20 cellular contexts compared by ENCODE assay signal in genomic region chr6:106064103-106064502, GRCh38. TPM values are rescaled to one million over a fixed set of nuclear protein-coding genes. Genes with fewer than 3 reads are reported as not detected.
DNase-seq lines count a peak whose midpoint lies in the region; ATAC-seq and TF ChIP-seq lines count a peak whose summit lies in the region.
"Had no signal": no experiment of that assay in that cellular context is flagged by ENCODE, and none has a peak within 500 bp of the region (broad histone marks: within the 10 kb centered on the region; RNA-seq: fewer than 3 reads in every experiment).

No MANE protein-coding gene starts in this region.

- 0 out of 2 replicates have a peak, but pooled peaks cover 2% of the 10 kb centered on the region for H3K4me1 Mint-ChIP-seq in WTC11
- H3K4me1 Mint-ChIP-seq: activated naive CD8-positive, alpha-beta T cell treated with anti-CD3 and anti-CD28 coated beads for 36 hours; activated T-helper 17 cell treated with anti-CD3 and anti-CD28 coated beads, Interleukin-2, amount 50 U/mL, for 72 hours had no signal

- ATAC-seq in GM21447 (IDR thresholded peaks at IDR 0.05; ENCODE audit: unreplicated experiment), result no peak
- no peak for ATAC-seq in WTC11
- ATAC-seq: activated T-helper 17 cell treated with anti-CD3 and anti-CD28 coated beads, Interleukin-2, amount 50 U/mL, for 72 hours; K562; psoas muscle had no signal

- CTCF ChIA-PET in WTC11 (lab: Charles Lee), result no interaction called here

- peak overlapping the region; percentile 86 for H3K27ac ChIP-seq in epithelial cell of prostate
- H3K27ac ChIP-seq: psoas muscle, SK-N-MC had no signal

- POLR2A ChIA-PET in WTC11 (lab: Charles Lee), result no interaction called here

- TF ChIP-seq CTCF in WTC11 (IDR thresholded peaks at IDR 0.05), result no peak

- no peak overlapping the region for H3K27ac Mint-ChIP-seq in WTC11
- H3K27ac Mint-ChIP-seq: activated naive CD8-positive, alpha-beta T cell treated with anti-CD3 and anti-CD28 coated beads for 36 hours; activated T-helper 17 cell treated with anti-CD3 and anti-CD28 coated beads, Interleukin-2, amount 50 U/mL, for 72 hours; T-helper 2 cell treated with Interferon-gamma antibody and Interleukin-4, amounts not matched to agents 5 μg/mL and 100 μg/mL, for 36 hours had no signal

- no peak overlapping the region for H3K4me3 Mint-ChIP-seq in WTC11
- H3K4me3 Mint-ChIP-seq: activated naive CD8-positive, alpha-beta T cell treated with anti-CD3 and anti-CD28 coated beads for 36 hours; activated T-helper 17 cell treated with anti-CD3 and anti-CD28 coated beads, Interleukin-2, amount 50 U/mL, for 72 hours; T-helper 2 cell treated with Interferon-gamma antibody and Interleukin-4, amounts not matched to agents 5 μg/mL and 100 μg/mL, for 36 hours had no signal

- no peaks in the 10 kb centered on the region for H3K36me3 Mint-ChIP-seq in WTC11
- H3K36me3 Mint-ChIP-seq: activated naive CD8-positive, alpha-beta T cell treated with anti-CD3 and anti-CD28 coated beads for 36 hours had no signal

- H3K9me3 Mint-ChIP-seq in WTC11, result no peaks in the 10 kb centered on the region
- H3K9me3 Mint-ChIP-seq: activated naive CD8-positive, alpha-beta T cell treated with anti-CD3 and anti-CD28 coated beads for 36 hours; activated T-helper 17 cell treated with anti-CD3 and anti-CD28 coated beads, Interleukin-2, amount 50 U/mL, for 72 hours; T-helper 2 cell treated with Interferon-gamma antibody and Interleukin-4, amounts not matched to agents 5 μg/mL and 100 μg/mL, for 36 hours had no signal

- DNase-seq in EL (peak; percentile 33), NCI-H2227 (lab: John Stamatoyannopoulos, UW; ENCODE audit: unreplicated experiment) (peak; percentile 9), epithelial cell of prostate (ENCODE audit: low read depth, low spot score) (no peak), islet precursor cell (peak; percentile 94), WTC11 (ENCODE audit: low spot score) (no peak), DMS 273 treated with DMSO at 0.1 percent for 48 hours (lab: John Stamatoyannopoulos, UW) (no peak), T-helper 1 cell (no peak)
- DNase-seq: activated CD4-positive, alpha-beta T cell treated with anti-CD3 and anti-CD28 coated beads, Interleukin-2, amount 50 U/mL, for 4 hours; activated naive CD8-positive, alpha-beta T cell treated with anti-CD3 and anti-CD28 coated beads for 36 hours; kidney; NCI-H1417 treated with DMSO at 0.1 percent for 48 hours; NCI-H2107; NCI-H510A treated with DMSO at 0.1 percent for 48 hours; psoas muscle; stimulated activated CD4-positive, alpha-beta T cell treated with anti-CD3 and anti-CD28 coated beads, Interleukin-1b, Interleukin-23, amount 100 ng/mL, for 48 hours had no signal

- no peaks in the 10 kb centered on the region; the same call in 1 of the 2 replicates for H3K27me3 Mint-ChIP-seq in WTC11 (ENCODE audit: low read depth)
- H3K27me3 Mint-ChIP-seq: activated T-helper 17 cell treated with anti-CD3 and anti-CD28 coated beads, Interleukin-2, amount 50 U/mL, for 72 hours had no signal

TF ChIP-seq in WTC11, 78 proteins besides CTCF, POLR2A, EP300 and RAD21:
- TF ChIP-seq ZNF121 (CRISPR knock-in tag; IDR thresholded peaks at IDR 0.05) (no peak), SMAD3 (CRISPR knock-in tag; IDR thresholded peaks at IDR 0.05; ENCODE audit: borderline replicate concordance) (no peak), NFATC4 (CRISPR knock-in tag; IDR thresholded peaks at IDR 0.05) (no peak)
TF ChIP-seq in WTC11: peak in this region for 0.

RNA-seq across cellular contexts. Expression of gene PRDM1, which starts 22.0 kb away (rescaled TPM):
- total RNA-seq in WTC11 (2021), result 0.78 to 1.8 TPM (median 1.2 TPM) in 3 replicates

Comparison
In these comparisons a context has a peak if more than half of its experiments do, and no peak if none do; other contexts are left out.
1. DNase-seq: peak in EL (single experiment), NCI-H2227 (single experiment) and islet precursor cell (single experiment); none in epithelial cell of prostate (single experiment), WTC11 (single experiment), DMS 273 treated with DMSO at 0.1 percent for 48 hours (single experiment) and T-helper 1 cell (0 of 5).